8 cellular contexts compared by ENCODE assay signal in genomic region chr6:52566853-52567279, GRCh38. TPM values are rescaled to one million over a fixed set of nuclear protein-coding genes. Genes with fewer than 3 reads are reported as not detected.
A peak's percentile ranks its signal among the peaks of the same experiment; 100 is the strongest.
DNase-seq lines count a peak whose midpoint lies in the region; ATAC-seq, FAIRE-seq and TF ChIP-seq lines count a peak whose summit lies in the region.

No MANE protein-coding gene starts in this region.

- H3K9me3 ChIP-seq in K562 (replicated peaks; ENCODE audit: control insufficient read depth, insufficient read depth, low read depth, low read length) (no peaks in the 10 kb centered on the region), right cardiac atrium (ENCODE audit: control insufficient read depth, low read length) (no peaks in the 10 kb centered on the region), tibial nerve (no peaks in the 10 kb centered on the region)

- H3K27ac ChIP-seq in K562 (ENCODE audit: extremely low read depth, low read depth, low read length): no peak overlapping the region
- peak overlapping the region; percentile 40 for H3K27ac ChIP-seq in right cardiac atrium (ENCODE audit: low read length)
- peak overlapping the region in 3 of 4 donors; percentile 3 to 76 (median 67) for H3K27ac ChIP-seq in tibial nerve

- no TSS peak for BruUV-seq in K562 (replicated peaks; lab: Mats Ljungman, UMichigan)

- H3K36me3 ChIP-seq in K562 (ENCODE audit: control insufficient read depth, insufficient read depth, low read length): no peaks in the 10 kb centered on the region
- H3K36me3 ChIP-seq in tibial nerve: no peaks in the 10 kb centered on the region

- peak; percentile 4 for ATAC-seq in HG03354 (IDR thresholded peaks at IDR 0.05; ENCODE audit: poor library complexity, severe bottlenecking, unreplicated experiment)
- ATAC-seq in K562: no peak
- peak; percentile 59 to 67 for ATAC-seq in right cardiac atrium
- no peak for ATAC-seq in HG02763 (IDR thresholded peaks at IDR 0.05; ENCODE audit: unreplicated experiment)

- no peaks in the 10 kb centered on the region for H3K9me1 ChIP-seq in K562 (ENCODE audit: control insufficient read depth, insufficient read depth, low read length)

- H3K4me1 ChIP-seq in K562 (replicated peaks in 1 of 2; ENCODE audit: control insufficient read depth in 2 of 2, insufficient read depth in 2 of 2, low read length in 2 of 2): no peaks in the 10 kb centered on the region; a peak in 2 of 5 replicates
- peaks cover 31% of the 10 kb centered on the region for H3K4me1 ChIP-seq in right cardiac atrium (ENCODE audit: control insufficient read depth, insufficient read depth, low read length)
- H3K4me1 ChIP-seq in tibial nerve: peaks cover 0 to 88% (median 34%) of the 10 kb centered on the region in 4 donors

- no peaks in the 10 kb centered on the region for H3K27me3 ChIP-seq in K562 (ENCODE audit: control insufficient read depth in 2 of 2, insufficient read depth in 2 of 2, low read length in 2 of 2)
- H3K27me3 ChIP-seq in right cardiac atrium (ENCODE audit: control insufficient read depth, insufficient read depth): no peaks in the 10 kb centered on the region
- no peaks in the 10 kb centered on the region for H3K27me3 ChIP-seq in tibial nerve

- TF ChIP-seq EP300 in K562 (IDR thresholded peaks at IDR 0.05; ENCODE audit: low read length) (no peak), tibial nerve (IDR thresholded peaks at IDR 0.05) (peak in 1 of 2 donors; percentile 75)

- FAIRE-seq in K562 (lab: Jason Lieb, UNC): peak; percentile 48

- intact Hi-C loops in K562 (cut with micrococcal nuclease) (no loop called here), right cardiac atrium (cut with DNase I) (no loop called here)

- TF ChIP-seq CTCF in K562 (IDR thresholded peaks at IDR 0.05 in 2 of 3, conservative IDR thresholded peaks at IDR 0.05 in 1 of 3; ENCODE audit: insufficient read depth in 2 of 3, low read depth in 1 of 3, low read length in 3 of 3) (no peak), tibial nerve (IDR thresholded peaks at IDR 0.05) (no peak)

- H3K79me2 ChIP-seq in K562 (ENCODE audit: control insufficient read depth, insufficient read depth, low read length): peaks cover 35% of the 10 kb centered on the region

- CTCF ChIA-PET in K562 (lab: Yijun Ruan, JAX; ENCODE audit: low intra/inter-chr PET ratio): no interaction called here

- no peak overlapping the region for H2AFZ ChIP-seq in K562 (ENCODE audit: low read depth, low read length)

- no peak for TF ChIP-seq POLR2A in K562 (conservative IDR thresholded peaks at IDR 0.05)
- no peak for TF ChIP-seq POLR2A in tibial nerve (IDR thresholded peaks at IDR 0.05)

- no peak overlapping the region for H3K4me2 ChIP-seq in K562 (ENCODE audit: insufficient read depth, low read length)

- WGBS in K562 (ENCODE audit: insufficient coverage, low coverage, missing lambda C conversion rate): 26% methylated on average over 3 of the region's 3 CpGs
- 53% methylated on average over 3 of the region's 3 CpGs for WGBS in right cardiac atrium
- 49 to 56% methylated on average over 3 of the region's 3 CpGs for WGBS in tibial nerve, 2 donors

- in situ Hi-C loops in K562 (cut with MboI): no loop called here

- TF ChIP-seq RAD21 in K562 (CRISPR knock-in tag; conservative IDR thresholded peaks at IDR 0.05 in 1 of 2, IDR thresholded peaks at IDR 0.05 in 1 of 2): no peak

- H4K20me1 ChIP-seq in K562 (replicated peaks; ENCODE audit: control insufficient read depth, insufficient read depth, low read length): peaks cover 11% of the 10 kb centered on the region; the same call in 1 of the 2 replicates

- H3K4me3 ChIP-seq in K562 (no peak overlapping the region), right cardiac atrium (ENCODE audit: low read length) (no peak overlapping the region), tibial nerve (no peak overlapping the region)

- no peak overlapping the region for H3K9ac ChIP-seq in K562 (ENCODE audit: insufficient read depth in 1 of 2, low read depth in 2 of 2, low read length in 2 of 2)

- no peak for DNase-seq in K562 (ENCODE audit: extremely low read depth in 1 of 4, low spot score in 3 of 4)
- DNase-seq in right cardiac atrium: peak in 1 of 3 donors; percentile 33
- peak in 1 of 2 donors; percentile 49 for DNase-seq in tibial nerve (ENCODE audit: low spot score in 2 of 2)
- DNase-seq in inferior parietal cortex (ENCODE audit: extremely low spot score): no peak
- no peak for DNase-seq in anterior cingulate cortex (lab: John Stamatoyannopoulos, UW)
- DNase-seq in activated naive CD4-positive, alpha-beta T cell treated with anti-CD3 and anti-CD28 coated beads, Interleukin-2, amount 50 U/mL, for 16 hours: no peak

- POLR2A ChIA-PET in K562 (lab: Yijun Ruan, JAX): interaction anchor here (0.6 to 1.6 kb wide), 6 partner anchors 9 to 384 kb away, joined by 3 to 6 read pairs (median 4); no protein-coding TSS in a partner anchor

TF ChIP-seq in K562, 482 proteins besides CTCF, POLR2A, EP300 and RAD21:
- TF ChIP-seq SMAD2 (IDR thresholded peaks at IDR 0.05; ENCODE audit: low read depth, low read length) (no peak), RUNX1 (IDR thresholded peaks at IDR 0.05; ENCODE audit: low read depth) (no peak), HNRNPL (IDR thresholded peaks at IDR 0.05; ENCODE audit: low read depth, low read length) (no peak), JUND (IDR thresholded peaks at IDR 0.05; ENCODE audit: borderline replicate concordance, low read depth, low read length) (no peak), JUND (tag; IDR thresholded peaks at IDR 0.05; ENCODE audit: borderline replicate concordance, low read depth, low read length) (no peak), RFX7 (CRISPR knock-in tag; IDR thresholded peaks at IDR 0.05) (no peak), ATF3 (IDR thresholded peaks at IDR 0.05) (no peak), ATF3 (CRISPR knock-in tag; conservative IDR thresholded peaks at IDR 0.05) (no peak), MTF1 (CRISPR knock-in tag; IDR thresholded peaks at IDR 0.05; ENCODE audit: borderline replicate concordance) (no peak), GATAD2B (IDR thresholded peaks at IDR 0.05; ENCODE audit: borderline replicate concordance) (no peak), ZBTB49 (CRISPR knock-in tag; IDR thresholded peaks at IDR 0.05; ENCODE audit: borderline replicate concordance) (no peak), TARDBP (IDR thresholded peaks at IDR 0.05) (no peak), CTBP1 (IDR thresholded peaks at IDR 0.05; ENCODE audit: borderline replicate concordance) (no peak)

RNA-seq across cellular contexts. Expression of gene TRAM2, which starts 10.0 kb away (rescaled TPM):
- total RNA-seq in K562 (2011; cell fraction: chromatin; rRNA removed; ENCODE audit: low replicate concordance): 13.0 and 21.5 TPM in 2 replicates
- 14.6 and 17.2 TPM in 2 replicates for total RNA-seq in K562 (2011; cell fraction: nucleolus; rRNA removed)
- total RNA-seq in K562 (2011; cell fraction: nucleoplasm; rRNA removed): 18.0 and 28.9 TPM in 2 replicates
- 7.4 and 8.5 TPM in 2 replicates for total RNA-seq in K562 (2014; rRNA removed)
- 8.4 and 8.9 TPM in 2 replicates for total RNA-seq in K562 (2014; rRNA removed; fragmentation: Illumina TruSeq; extraction: Trizol)
- total RNA-seq in K562 (2015; rRNA removed; fragmentation: Illumina TruSeq; extraction: Trizol): 10.7 and 11.0 TPM in 2 replicates
- 10.8 and 13.3 TPM in 2 replicates for total RNA-seq in K562 (2021)
- polyA plus RNA-seq in K562 (2011; rRNA removed): 6.1 and 10.1 TPM in 2 replicates
- 6.4 and 8.7 TPM in 2 replicates for polyA plus RNA-seq in K562 (2011; cell fraction: cytosol; rRNA removed)
- 11.1 and 17.8 TPM in 2 replicates for polyA plus RNA-seq in K562 (2011; cell fraction: nucleus; rRNA removed)
- polyA plus RNA-seq in K562 (2012): 8.4 and 10.0 TPM in 2 replicates
- polyA plus RNA-seq in K562 (2014; fragmentation: Illumina TruSeq; extraction: Trizol): 11.6 and 12.8 TPM in 2 replicates
- 1 to 10 TPM; 2.6 to 2.8 TPM for polyA plus RNA-seq in K562 (2014; fragmentation: Nextera tagmentation; extraction: Ambion mirVana)
- 8.9 and 10.3 TPM in 2 replicates for polyA plus RNA-seq in K562 (2014; rRNA removed)
- 5.8 and 10.5 TPM in 2 replicates for polyA minus RNA-seq in K562 (2011; rRNA and poly(A)+ RNA removed)
- polyA minus RNA-seq in K562 (2011; cell fraction: cytosol; rRNA and poly(A)+ RNA removed): 4.6 and 7.9 TPM in 2 replicates
- 5.3 TPM in 2 replicates for polyA minus RNA-seq in K562 (2011; cell fraction: nucleus; rRNA and poly(A)+ RNA removed)
- total RNA-seq in right cardiac atrium: 10 to 100 TPM; 14.5 to 18.2 (median 15.2) TPM
- polyA plus RNA-seq in right cardiac atrium: 7.1 TPM
- total RNA-seq in tibial nerve: 10 to 100 TPM; 21.3 to 27.5 (median 23.7) TPM

Comparison
In these comparisons a context has a peak if more than half of its experiments do, and no peak if none do; other contexts are left out.
1. ATAC-seq: peak in HG03354 (single experiment) and right cardiac atrium (2 of 2); none in K562 (single experiment) and HG02763 (single experiment).